In genomic region chr3:26623409-26624208, GRCh38 we compare ENCODE assay signal across 15 cellular contexts. TPM values are rescaled to one million over a fixed set of nuclear protein-coding genes. Genes with fewer than 3 reads are reported as not detected.
DNase-seq lines count a peak whose midpoint lies in the region; ATAC-seq and TF ChIP-seq lines count a peak whose summit lies in the region.
"Had no signal": no experiment of that assay in that cellular context is flagged by ENCODE, and none has a peak within 500 bp of the region (broad histone marks: within the 10 kb centered on the region; RNA-seq: fewer than 3 reads in every experiment).

No MANE protein-coding gene starts in this region.

- no peaks in the 10 kb centered on the region for H3K4me1 ChIP-seq in right cardiac atrium (ENCODE audit: control insufficient read depth, insufficient read depth, low read length)
- no peaks in the 10 kb centered on the region for H3K4me1 ChIP-seq in colonic mucosa

- H3K9ac ChIP-seq in colonic mucosa (ENCODE audit: low read depth in 2 of 2, low read length in 2 of 2) = no peak overlapping the region

- DNase-seq in right cardiac atrium = no peak
- DNase-seq in Right ventricle myocardium inferior (ENCODE audit: missing footprints) = no peak
- DNase-seq in endothelial cell (ENCODE audit: low spot score) = peak; percentile 9
- DNase-seq in nephron progenitor cell = peak; percentile 29
- DNase-seq in colonic mucosa = no peak
- DNase-seq in activated CD4-positive, alpha-beta memory T cell treated with anti-CD3 and anti-CD28 coated beads, Interleukin-2, amount 10 ng/mL, durations not matched to agents 7 days and 5 days = no peak
- DNase-seq in left colon = no peak
- no peak for DNase-seq in NK-92 treated with Interleukin-12 subunit alpha and Interleukin-12 subunit beta, amount 100 ng/mL, for 24 hours (lab: John Stamatoyannopoulos, UW)
- DNase-seq: activated CD8-positive, alpha-beta memory T cell treated with anti-CD3 and anti-CD28 coated beads for 24 hours; dermis blood vessel endothelial cell; NCI-H2107 had no signal

- H3K36me3 ChIP-seq in colonic mucosa = no peaks in the 10 kb centered on the region
- H3K36me3 ChIP-seq: gastroesophageal sphincter had no signal

- TF ChIP-seq CTCF in endothelial cell (IDR thresholded peaks at IDR 0.05; ENCODE audit: unreplicated experiment) (no peak), nephron progenitor cell (IDR thresholded peaks at IDR 0.05) (no peak), colonic mucosa (IDR thresholded peaks at IDR 0.05) (no peak)

- ATAC-seq in right cardiac atrium (no peak), Right ventricle myocardium inferior (no peak), left colon (no peak)
- ATAC-seq: activated naive CD4-positive, alpha-beta T cell treated with anti-CD3 and anti-CD28 coated beads, Interleukin-2, amount 50 U/mL, for 72 hours had no signal

- intact Hi-C loops in right cardiac atrium (cut with DNase I) (no loop called here), Right ventricle myocardium inferior (cut with DNase I) (no loop called here), colonic mucosa (cut with DNase I) (no loop called here), left colon (cut with DNase I, micrococcal nuclease) (no loop called here)

- H3K4me1 Mint-ChIP-seq in endothelial cell (ENCODE audit: unreplicated experiment) = peaks cover 28% of the 10 kb centered on the region
- peaks cover 31% of the 10 kb centered on the region for H3K4me1 Mint-ChIP-seq in nephron progenitor cell
- H3K4me1 Mint-ChIP-seq in activated CD4-positive, alpha-beta memory T cell treated with anti-CD3 and anti-CD28 coated beads, Interleukin-2, amount 10 ng/mL, durations not matched to agents 7 days and 5 days = peaks cover 1% of the 10 kb centered on the region

- H3K36me3 Mint-ChIP-seq in endothelial cell (ENCODE audit: low read depth, unreplicated experiment) (no peaks in the 10 kb centered on the region), nephron progenitor cell (ENCODE audit: low read depth) (no peaks in the 10 kb centered on the region)
- H3K36me3 Mint-ChIP-seq in activated CD4-positive, alpha-beta memory T cell treated with anti-CD3 and anti-CD28 coated beads, Interleukin-2, amount 10 ng/mL, durations not matched to agents 7 days and 5 days (ENCODE audit: low read depth) = no peaks in the 10 kb centered on the region

- CTCF ChIA-PET in activated CD4-positive, alpha-beta memory T cell treated with anti-CD3 and anti-CD28 coated beads, Interleukin-2, amount 10 ng/mL, durations not matched to agents 7 days and 5 days (lab: Charles Lee) = no interaction called here

- peak overlapping the region; percentile 87 for H3K4me3 Mint-ChIP-seq in endothelial cell (ENCODE audit: unreplicated experiment)
- H3K4me3 Mint-ChIP-seq in nephron progenitor cell = peak overlapping the region; percentile 82
- H3K4me3 Mint-ChIP-seq in activated CD4-positive, alpha-beta memory T cell treated with anti-CD3 and anti-CD28 coated beads, Interleukin-2, amount 10 ng/mL, durations not matched to agents 7 days and 5 days = no peak overlapping the region

- peaks cover 16% of the 10 kb centered on the region for H3K27me3 Mint-ChIP-seq in endothelial cell (ENCODE audit: unreplicated experiment)
- H3K27me3 Mint-ChIP-seq in nephron progenitor cell (ENCODE audit: low read depth, poor library complexity) = peaks cover 70% of the 10 kb centered on the region
- peaks cover 31% of the 10 kb centered on the region for H3K27me3 Mint-ChIP-seq in activated CD4-positive, alpha-beta memory T cell treated with anti-CD3 and anti-CD28 coated beads, Interleukin-2, amount 10 ng/mL, durations not matched to agents 7 days and 5 days

- H3K4me3 ChIP-seq in right cardiac atrium (ENCODE audit: low read length) (peak overlapping the region; percentile 34), colonic mucosa (no peak overlapping the region)

- no peaks in the 10 kb centered on the region for H3K9me3 ChIP-seq in right cardiac atrium (ENCODE audit: control insufficient read depth, low read length)
- no peaks in the 10 kb centered on the region for H3K9me3 ChIP-seq in colonic mucosa
- H3K9me3 ChIP-seq: gastroesophageal sphincter had no signal

- WGBS in right cardiac atrium = 1% methylated on average over 33 of the region's 33 CpGs

- no peak overlapping the region for H3K27ac ChIP-seq in right cardiac atrium (ENCODE audit: low read length)
- no peak overlapping the region for H3K27ac ChIP-seq in colonic mucosa

- H3K27me3 ChIP-seq in right cardiac atrium (ENCODE audit: control insufficient read depth, insufficient read depth) = no peaks in the 10 kb centered on the region
- H3K27me3 ChIP-seq in colonic mucosa = peaks cover 20% of the 10 kb centered on the region

- H3K9me3 Mint-ChIP-seq in endothelial cell (ENCODE audit: unreplicated experiment) = no peaks in the 10 kb centered on the region
- H3K9me3 Mint-ChIP-seq in nephron progenitor cell = no peaks in the 10 kb centered on the region
- no peaks in the 10 kb centered on the region for H3K9me3 Mint-ChIP-seq in activated CD4-positive, alpha-beta memory T cell treated with anti-CD3 and anti-CD28 coated beads, Interleukin-2, amount 10 ng/mL, durations not matched to agents 7 days and 5 days

- POLR2A ChIA-PET in activated CD4-positive, alpha-beta memory T cell treated with anti-CD3 and anti-CD28 coated beads, Interleukin-2, amount 10 ng/mL, durations not matched to agents 7 days and 5 days (lab: Charles Lee) = no interaction called here

- H3K27ac Mint-ChIP-seq in endothelial cell (ENCODE audit: unreplicated experiment) (no peak overlapping the region), nephron progenitor cell (no peak overlapping the region)
- H3K27ac Mint-ChIP-seq in activated CD4-positive, alpha-beta memory T cell treated with anti-CD3 and anti-CD28 coated beads, Interleukin-2, amount 10 ng/mL, durations not matched to agents 7 days and 5 days = no peak overlapping the region
- H3K27ac Mint-ChIP-seq: activated naive CD4-positive, alpha-beta T cell treated with anti-CD3 and anti-CD28 coated beads, Interleukin-2, amount 50 U/mL, for 72 hours had no signal

RNA-seq across cellular contexts. Expression of gene LRRC3B, which starts 1.0 kb away (rescaled TPM):
- total RNA-seq in right cardiac atrium (under 1 TPM in 2 of 4 donors, not detected in 2; 0.03 to 0.68 TPM), Right ventricle myocardium inferior (0.38 TPM), endothelial cell (ENCODE audit: unreplicated experiment) (3.6 TPM), colonic mucosa (under 1 TPM; 0.08 to 0.15 TPM), left colon (under 1 TPM; 0.06 to 0.14 TPM)
- polyA plus RNA-seq in right cardiac atrium = 0.16 TPM
- total RNA-seq in activated CD4-positive, alpha-beta memory T cell treated with anti-CD3 and anti-CD28 coated beads, Interleukin-2, amount 10 ng/mL, durations not matched to agents 7 days and 5 days = not detected
- total RNA-seq: activated naive CD4-positive, alpha-beta T cell treated with anti-CD3 and anti-CD28 coated beads, Interleukin-2, amount 50 U/mL, for 72 hours; dermis blood vessel endothelial cell; T-helper 2 cell treated with Interferon-gamma antibody and Interleukin-4, amounts not matched to agents 100 ng/mL and 5 ng/mL, for 36 hours had no signal
- polyA plus RNA-seq: BJ had no signal

Comparison
In these comparisons a context has a peak if more than half of its experiments do, and no peak if none do; other contexts are left out.
1. DNase-seq: peak in endothelial cell (single experiment) and nephron progenitor cell (single experiment); none in right cardiac atrium (0 of 3), Right ventricle myocardium inferior (single experiment), colonic mucosa (single experiment), activated CD4-positive, alpha-beta memory T cell treated with anti-CD3 and anti-CD28 coated beads, Interleukin-2, amount 10 ng/mL, durations not matched to agents 7 days and 5 days (single experiment), left colon (0 of 2) and NK-92 treated with Interleukin-12 subunit alpha and Interleukin-12 subunit beta, amount 100 ng/mL, for 24 hours (single experiment).